ENCODE assay signal across 1 cellular context in the genomic region with DNA sequence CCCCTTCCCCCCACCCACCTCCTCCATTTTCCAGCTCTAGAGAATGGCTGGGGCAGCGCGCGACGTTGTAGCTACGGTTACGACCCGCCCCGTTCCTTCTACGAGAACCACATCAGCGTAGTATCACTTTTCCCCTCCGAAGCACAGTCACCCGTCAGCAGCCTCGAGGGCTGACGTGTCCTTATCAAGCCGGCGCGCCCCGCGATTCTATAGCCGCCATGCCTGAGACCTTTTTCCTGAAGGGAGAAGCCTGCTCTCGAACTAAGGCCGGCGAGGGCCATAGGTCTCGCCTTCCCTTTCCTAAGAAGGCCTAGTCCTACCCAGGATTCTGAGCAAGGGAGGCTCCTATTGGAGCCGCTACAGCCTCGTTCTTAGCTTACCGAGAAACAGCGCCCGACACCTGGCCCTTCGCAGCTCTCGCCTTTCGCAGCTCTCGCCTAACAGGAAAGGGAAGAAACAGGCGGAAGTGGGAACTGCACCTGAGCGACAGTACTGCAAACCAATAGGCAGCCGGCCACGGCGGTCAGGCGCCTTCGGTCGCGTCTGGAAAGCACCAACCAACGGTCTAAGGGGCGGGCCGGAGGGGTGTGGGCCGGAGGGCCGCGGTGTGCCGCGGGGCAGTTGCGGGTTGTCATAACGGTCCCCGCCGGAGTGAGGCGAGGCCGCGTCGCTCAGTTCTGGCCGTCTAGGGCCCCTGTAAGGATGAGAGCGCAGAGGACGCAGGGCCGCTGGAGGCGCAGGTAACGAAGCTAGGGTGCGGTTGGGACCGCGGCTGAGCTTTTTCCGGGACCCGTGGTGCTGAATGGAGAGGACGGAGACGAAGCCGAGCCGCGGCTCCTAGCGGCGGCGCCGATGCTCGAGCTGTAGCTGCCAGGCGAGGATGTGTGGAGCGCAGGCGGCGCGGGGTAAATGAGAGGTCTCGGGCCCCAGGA.
TF ChIP-seq lines count a peak whose summit lies in the region.

MGAT2 (plus strand) TSS at position 618 of the 932 bp plus-strand sequence. CDS start 470 bp downstream, outside the sequence.
RPL36AL (minus strand) TSS at position 445 of the 932 bp plus-strand sequence. CDS start 1,522 bp downstream, outside the sequence.

TF ChIP-seq in GM23338, 12 proteins besides CTCF, POLR2A, EP300 and RAD21 (continued from another document):
- TF ChIP-seq REST (IDR thresholded peaks at IDR 0.05; ENCODE audit: unreplicated experiment) (peak; percentile 5), ZNF331 (CRISPR knock-in tag; IDR thresholded peaks at IDR 0.05; ENCODE audit: low read depth) (no peak), STAT1 (IDR thresholded peaks at IDR 0.05; ENCODE audit: unreplicated experiment) (no peak), CREB1 (CRISPR knock-in tag; IDR thresholded peaks at IDR 0.05; ENCODE audit: low read depth) (peak; percentile 64)
- TF ChIP-seq, protein P1, sequence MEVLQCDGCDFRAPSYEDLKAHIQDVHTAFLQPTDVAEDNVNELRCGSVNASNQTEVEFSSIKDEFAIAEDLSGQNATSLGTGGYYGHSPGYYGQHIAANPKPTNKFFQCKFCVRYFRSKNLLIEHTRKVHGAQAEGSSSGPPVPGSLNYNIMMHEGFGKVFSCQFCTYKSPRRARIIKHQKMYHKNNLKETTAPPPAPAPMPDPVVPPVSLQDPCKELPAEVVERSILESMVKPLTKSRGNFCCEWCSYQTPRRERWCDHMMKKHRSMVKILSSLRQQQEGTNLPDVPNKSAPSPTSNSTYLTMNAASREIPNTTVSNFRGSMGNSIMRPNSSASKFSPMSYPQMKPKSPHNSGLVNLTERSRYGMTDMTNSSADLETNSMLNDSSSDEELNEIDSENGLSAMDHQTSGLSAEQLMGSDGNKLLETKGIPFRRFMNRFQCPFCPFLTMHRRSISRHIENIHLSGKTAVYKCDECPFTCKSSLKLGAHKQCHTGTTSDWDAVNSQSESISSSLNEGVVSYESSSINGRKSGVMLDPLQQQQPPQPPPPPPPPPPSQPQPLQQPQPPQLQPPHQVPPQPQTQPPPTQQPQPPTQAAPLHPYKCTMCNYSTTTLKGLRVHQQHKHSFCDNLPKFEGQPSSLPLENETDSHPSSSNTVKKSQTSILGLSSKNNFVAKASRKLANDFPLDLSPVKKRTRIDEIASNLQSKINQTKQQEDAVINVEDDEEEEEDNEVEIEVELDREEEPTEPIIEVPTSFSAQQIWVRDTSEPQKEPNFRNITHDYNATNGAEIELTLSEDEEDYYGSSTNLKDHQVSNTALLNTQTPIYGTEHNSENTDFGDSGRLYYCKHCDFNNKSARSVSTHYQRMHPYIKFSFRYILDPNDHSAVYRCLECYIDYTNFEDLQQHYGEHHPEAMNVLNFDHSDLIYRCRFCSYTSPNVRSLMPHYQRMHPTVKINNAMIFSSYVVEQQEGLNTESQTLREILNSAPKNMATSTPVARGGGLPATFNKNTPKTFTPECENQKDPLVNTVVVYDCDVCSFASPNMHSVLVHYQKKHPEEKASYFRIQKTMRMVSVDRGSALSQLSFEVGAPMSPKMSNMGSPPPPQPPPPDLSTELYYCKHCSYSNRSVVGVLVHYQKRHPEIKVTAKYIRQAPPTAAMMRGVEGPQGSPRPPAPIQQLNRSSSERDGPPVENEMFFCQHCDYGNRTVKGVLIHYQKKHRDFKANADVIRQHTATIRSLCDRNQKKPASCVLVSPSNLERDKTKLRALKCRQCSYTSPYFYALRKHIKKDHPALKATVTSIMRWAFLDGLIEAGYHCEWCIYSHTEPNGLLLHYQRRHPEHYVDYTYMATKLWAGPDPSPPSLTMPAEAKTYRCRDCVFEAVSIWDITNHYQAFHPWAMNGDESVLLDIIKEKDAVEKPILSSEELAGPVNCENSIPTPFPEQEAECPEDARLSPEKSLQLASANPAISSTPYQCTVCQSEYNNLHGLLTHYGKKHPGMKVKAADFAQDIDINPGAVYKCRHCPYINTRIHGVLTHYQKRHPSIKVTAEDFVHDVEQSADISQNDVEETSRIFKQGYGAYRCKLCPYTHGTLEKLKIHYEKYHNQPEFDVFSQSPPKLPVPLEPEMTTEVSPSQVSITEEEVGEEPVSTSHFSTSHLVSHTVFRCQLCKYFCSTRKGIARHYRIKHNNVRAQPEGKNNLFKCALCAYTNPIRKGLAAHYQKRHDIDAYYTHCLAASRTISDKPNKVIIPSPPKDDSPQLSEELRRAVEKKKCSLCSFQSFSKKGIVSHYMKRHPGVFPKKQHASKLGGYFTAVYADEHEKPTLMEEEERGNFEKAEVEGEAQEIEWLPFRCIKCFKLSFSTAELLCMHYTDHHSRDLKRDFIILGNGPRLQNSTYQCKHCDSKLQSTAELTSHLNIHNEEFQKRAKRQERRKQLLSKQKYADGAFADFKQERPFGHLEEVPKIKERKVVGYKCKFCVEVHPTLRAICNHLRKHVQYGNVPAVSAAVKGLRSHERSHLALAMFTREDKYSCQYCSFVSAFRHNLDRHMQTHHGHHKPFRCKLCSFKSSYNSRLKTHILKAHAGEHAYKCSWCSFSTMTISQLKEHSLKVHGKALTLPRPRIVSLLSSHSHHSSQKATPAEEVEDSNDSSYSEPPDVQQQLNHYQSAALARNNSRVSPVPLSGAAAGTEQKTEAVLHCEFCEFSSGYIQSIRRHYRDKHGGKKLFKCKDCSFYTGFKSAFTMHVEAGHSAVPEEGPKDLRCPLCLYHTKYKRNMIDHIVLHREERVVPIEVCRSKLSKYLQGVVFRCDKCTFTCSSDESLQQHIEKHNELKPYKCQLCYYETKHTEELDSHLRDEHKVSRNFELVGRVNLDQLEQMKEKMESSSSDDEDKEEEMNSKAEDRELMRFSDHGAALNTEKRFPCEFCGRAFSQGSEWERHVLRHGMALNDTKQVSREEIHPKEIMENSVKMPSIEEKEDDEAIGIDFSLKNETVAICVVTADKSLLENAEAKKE (CRISPR knock-in tag; IDR thresholded peaks at IDR 0.05) = no peak
